ENCODE assay signal across 14 cellular contexts in the genomic region with DNA sequence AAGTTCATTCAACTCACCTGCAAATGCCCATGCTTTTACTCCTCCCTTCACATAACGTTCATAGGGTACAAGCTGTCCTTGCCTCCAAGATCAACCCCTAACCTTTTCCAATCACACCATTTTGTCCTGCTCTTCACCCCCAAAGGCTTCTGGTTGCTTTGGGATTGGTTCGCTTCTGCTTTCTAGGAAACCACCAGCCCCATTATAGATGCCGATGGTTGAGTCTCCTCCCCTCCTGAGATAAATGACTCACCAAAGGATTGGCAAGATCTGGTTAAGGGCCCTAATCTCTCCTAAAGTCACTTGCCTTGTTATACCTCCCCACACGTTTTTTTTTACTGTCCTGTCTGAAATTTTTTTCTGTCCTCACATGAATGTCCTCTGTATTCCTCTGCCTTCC.
"Had no signal": no experiment of that assay in that cellular context is flagged by ENCODE, and none has a peak within 500 bp of the region (broad histone marks: within the 10 kb centered on the region; RNA-seq: fewer than 3 reads in every experiment).

No MANE protein-coding gene starts in this region.

- DNase-seq: activated CD4-positive, alpha-beta T cell treated with anti-CD3 and anti-CD28 coated beads for 1 hour; activated CD4-positive, alpha-beta T cell treated with anti-CD3 and anti-CD28 coated beads, Interleukin-2, amount 50 U/mL, for 4 hours; activated gamma-delta T cell; adrenal gland; dermis blood vessel endothelial cell; effector memory CD4-positive, alpha-beta T cell; naive B cell; retina; spleen; stimulated activated CD4-positive, alpha-beta T cell treated with anti-CD3 and anti-CD28 coated beads, Interleukin-4, amount 100 ng/mL, for 4 hours had no signal

- H3K27ac ChIP-seq: adrenal gland, cardiac muscle cell, esophagus muscularis mucosa, spleen, thoracic aorta had no signal

- H3K27me3 ChIP-seq: adrenal gland, cardiac muscle cell, esophagus muscularis mucosa, spleen had no signal

- H3K4me3 ChIP-seq: adrenal gland, cardiac muscle cell, esophagus muscularis mucosa, spleen, thoracic aorta had no signal

- H3K36me3 ChIP-seq: adrenal gland, cardiac muscle cell, esophagus muscularis mucosa, spleen, thoracic aorta had no signal

- H3K4me1 ChIP-seq: adrenal gland, esophagus muscularis mucosa, spleen had no signal

- ATAC-seq: stimulated activated memory B cell treated with anti-CD40 and anti-IgM and Interleukin-4, amounts not matched to agents 10 μg/mL and 1 μg/mL and 100 μg/mL, for 72 hours had no signal

- H3K9me3 ChIP-seq: adrenal gland, esophagus muscularis mucosa, spleen, thoracic aorta had no signal
